Comparison of ENCODE assay signal across 1 cellular context in genomic region chr20:50248104-50248631, GRCh38.
TF ChIP-seq lines count a peak whose summit lies in the region.

No MANE protein-coding gene starts in this region.

TF ChIP-seq in HepG2, 621 proteins besides CTCF, POLR2A, EP300 and RAD21 (continued from another document):
- TF ChIP-seq ZNF660 (CRISPR knock-in tag; IDR thresholded peaks at IDR 0.05; ENCODE audit: borderline replicate concordance, low read depth) = no peak
- TF ChIP-seq ZFX (CRISPR knock-in tag; IDR thresholded peaks at IDR 0.05; ENCODE audit: low read depth) = 0 out of 2 replicates have a peak, but pooled peaks have one; percentile 19
- peak; percentile 21; the same call in 1 of the 2 replicates for TF ChIP-seq MYPOP (CRISPR knock-in tag; IDR thresholded peaks at IDR 0.05)
- 0 out of 2 replicates have a peak, but pooled peaks have one; percentile 51 for TF ChIP-seq PCBP1 (IDR thresholded peaks at IDR 0.05; ENCODE audit: borderline replicate concordance, low read depth, low read length)
- peak; percentile 11; the same call in 1 of the 2 replicates for TF ChIP-seq UBTF (CRISPR knock-in tag; IDR thresholded peaks at IDR 0.05)
- TF ChIP-seq TFE3 (CRISPR knock-in tag; IDR thresholded peaks at IDR 0.05) = 0 out of 2 replicates have a peak, but pooled peaks have one; percentile 39
- no peak for TF ChIP-seq MTA3 (CRISPR knock-in tag; IDR thresholded peaks at IDR 0.05)
- no peak for TF ChIP-seq NCOR1 (IDR thresholded peaks at IDR 0.05; ENCODE audit: borderline replicate concordance, low read length)
